ENCODE assay signal across 21 cellular contexts in genomic region chr22:44578516-44579230, GRCh38.
DNase-seq lines count a peak whose midpoint lies in the region; ATAC-seq and TF ChIP-seq lines count a peak whose summit lies in the region.
"Had no signal": no experiment of that assay in that cellular context is flagged by ENCODE, and none has a peak within 500 bp of the region (broad histone marks: within the 10 kb centered on the region; RNA-seq: fewer than 3 reads in every experiment).

No MANE protein-coding gene starts in this region.

- no peaks in the 10 kb centered on the region for H3K9me3 ChIP-seq in T-helper 17 cell (ENCODE audit: control insufficient read depth, low read length, poor library complexity, severe bottlenecking)
- no peaks in the 10 kb centered on the region for H3K9me3 ChIP-seq in left lung
- no peaks in the 10 kb centered on the region for H3K9me3 ChIP-seq in psoas muscle
- H3K9me3 ChIP-seq in right cardiac atrium (ENCODE audit: control insufficient read depth, low read length), result no peaks in the 10 kb centered on the region

- intact Hi-C loops in left lung (cut with DNase I), result no loop called here
- intact Hi-C loops in psoas muscle (cut with DNase I), result no loop called here
- intact Hi-C loops in right cardiac atrium (cut with DNase I), result no loop called here

- H3K4me1 ChIP-seq in left lung, result no peaks in the 10 kb centered on the region
- H3K4me1 ChIP-seq in psoas muscle, result no peaks in the 10 kb centered on the region
- no peaks in the 10 kb centered on the region for H3K4me1 ChIP-seq in right cardiac atrium (ENCODE audit: control insufficient read depth, insufficient read depth, low read length)

- H3K36me3 Mint-ChIP-seq in activated naive CD8-positive, alpha-beta T cell treated with anti-CD3 and anti-CD28 coated beads, Interleukin-2, amount 10 ng/mL, durations not matched to agents 7 days and 5 days, result no peaks in the 10 kb centered on the region
- no peaks in the 10 kb centered on the region for H3K36me3 Mint-ChIP-seq in activated naive CD8-positive, alpha-beta T cell treated with anti-CD3 and anti-CD28 coated beads, Interleukin-2, amount 50 U/mL, for 24 hours (ENCODE audit: low read depth)
- H3K36me3 Mint-ChIP-seq in T-helper 17 cell (ENCODE audit: low read depth) (no peaks in the 10 kb centered on the region), type B pancreatic cell (no peaks in the 10 kb centered on the region)

- H3K4me3 ChIP-seq in left lung (no peak overlapping the region), psoas muscle (no peak overlapping the region), right cardiac atrium (ENCODE audit: low read length) (no peak overlapping the region)

- H3K27ac Mint-ChIP-seq in activated naive CD8-positive, alpha-beta T cell treated with anti-CD3 and anti-CD28 coated beads, Interleukin-2, amount 10 ng/mL, durations not matched to agents 7 days and 5 days, result no peak overlapping the region
- no peak overlapping the region for H3K27ac Mint-ChIP-seq in activated naive CD8-positive, alpha-beta T cell treated with anti-CD3 and anti-CD28 coated beads, Interleukin-2, amount 50 U/mL, for 24 hours
- H3K27ac Mint-ChIP-seq in T-helper 17 cell (peak overlapping the region; percentile 34), type B pancreatic cell (no peak overlapping the region)

- H3K4me1 Mint-ChIP-seq in activated naive CD8-positive, alpha-beta T cell treated with anti-CD3 and anti-CD28 coated beads, Interleukin-2, amount 10 ng/mL, durations not matched to agents 7 days and 5 days, result peaks cover 6% of the 10 kb centered on the region
- no peaks in the 10 kb centered on the region for H3K4me1 Mint-ChIP-seq in activated naive CD8-positive, alpha-beta T cell treated with anti-CD3 and anti-CD28 coated beads, Interleukin-2, amount 50 U/mL, for 24 hours
- H3K4me1 Mint-ChIP-seq in T-helper 17 cell, result peaks cover 8% of the 10 kb centered on the region
- H3K4me1 Mint-ChIP-seq in type B pancreatic cell (ENCODE audit: unreplicated experiment), result peaks cover 34% of the 10 kb centered on the region

- H3K4me3 Mint-ChIP-seq in activated naive CD8-positive, alpha-beta T cell treated with anti-CD3 and anti-CD28 coated beads, Interleukin-2, amount 10 ng/mL, durations not matched to agents 7 days and 5 days, result no peak overlapping the region
- no peak overlapping the region for H3K4me3 Mint-ChIP-seq in activated naive CD8-positive, alpha-beta T cell treated with anti-CD3 and anti-CD28 coated beads, Interleukin-2, amount 50 U/mL, for 24 hours
- H3K4me3 Mint-ChIP-seq in T-helper 17 cell (no peak overlapping the region), type B pancreatic cell (no peak overlapping the region)

- 80 to 82% (median 81%) methylated on average over 10 of the region's 10 CpGs for WGBS in psoas muscle, 3 donors
- WGBS in right cardiac atrium, result 74% methylated on average over 10 of the region's 10 CpGs

- TF ChIP-seq CTCF in left lung (IDR thresholded peaks at IDR 0.05) (no peak), type B pancreatic cell (conservative IDR thresholded peaks at IDR 0.05) (no peak), psoas muscle (IDR thresholded peaks at IDR 0.05) (no peak)

- H3K27me3 Mint-ChIP-seq in activated naive CD8-positive, alpha-beta T cell treated with anti-CD3 and anti-CD28 coated beads, Interleukin-2, amount 10 ng/mL, durations not matched to agents 7 days and 5 days, result peaks cover 13% of the 10 kb centered on the region
- H3K27me3 Mint-ChIP-seq in activated naive CD8-positive, alpha-beta T cell treated with anti-CD3 and anti-CD28 coated beads, Interleukin-2, amount 50 U/mL, for 24 hours, result peaks cover 11% of the 10 kb centered on the region
- peaks cover 77% of the 10 kb centered on the region for H3K27me3 Mint-ChIP-seq in T-helper 17 cell
- peaks cover 55% of the 10 kb centered on the region for H3K27me3 Mint-ChIP-seq in type B pancreatic cell

- H3K9me3 Mint-ChIP-seq in activated naive CD8-positive, alpha-beta T cell treated with anti-CD3 and anti-CD28 coated beads, Interleukin-2, amount 10 ng/mL, durations not matched to agents 7 days and 5 days, result no peaks in the 10 kb centered on the region
- H3K9me3 Mint-ChIP-seq in activated naive CD8-positive, alpha-beta T cell treated with anti-CD3 and anti-CD28 coated beads, Interleukin-2, amount 50 U/mL, for 24 hours, result no peaks in the 10 kb centered on the region
- H3K9me3 Mint-ChIP-seq in type B pancreatic cell, result no peaks in the 10 kb centered on the region

- peaks cover 0 to 73% of the 10 kb centered on the region in 2 donors for H3K27me3 ChIP-seq in left lung
- peaks cover 0 to 29% (median 4%) of the 10 kb centered on the region in 3 donors for H3K27me3 ChIP-seq in psoas muscle (ENCODE audit: insufficient read depth in 3 of 3, low read length in 2 of 3)
- H3K27me3 ChIP-seq in right cardiac atrium (ENCODE audit: control insufficient read depth, insufficient read depth), result no peaks in the 10 kb centered on the region

- H3K27ac ChIP-seq in left lung (no peak overlapping the region), psoas muscle (no peak overlapping the region), right cardiac atrium (ENCODE audit: low read length) (no peak overlapping the region)
- H3K27ac ChIP-seq: HL-60 had no signal

- no peak for ATAC-seq in activated naive CD8-positive, alpha-beta T cell treated with anti-CD3 and anti-CD28 coated beads, Interleukin-2, amount 10 ng/mL, durations not matched to agents 7 days and 5 days (ENCODE audit: low read depth)
- ATAC-seq in activated naive CD8-positive, alpha-beta T cell treated with anti-CD3 and anti-CD28 coated beads, Interleukin-2, amount 50 U/mL, for 24 hours, result no peak
- ATAC-seq in T-helper 17 cell (no peak), left lung (no peak), HG02884 (IDR thresholded peaks at IDR 0.05; ENCODE audit: unreplicated experiment) (no peak), psoas muscle (no peak), right cardiac atrium (no peak)

- no peaks in the 10 kb centered on the region for H3K36me3 ChIP-seq in left lung
- no peaks in the 10 kb centered on the region for H3K36me3 ChIP-seq in psoas muscle (ENCODE audit: insufficient read depth in 1 of 2, low read depth in 1 of 2)

- POLR2A ChIA-PET in activated naive CD8-positive, alpha-beta T cell treated with anti-CD3 and anti-CD28 coated beads, Interleukin-2, amount 10 ng/mL, durations not matched to agents 7 days and 5 days (lab: Charles Lee), result no interaction called here

- peak; percentile 18 for DNase-seq in activated naive CD8-positive, alpha-beta T cell treated with anti-CD3 and anti-CD28 coated beads, Interleukin-2, amount 10 ng/mL, durations not matched to agents 7 days and 5 days
- no peak for DNase-seq in activated naive CD8-positive, alpha-beta T cell treated with anti-CD3 and anti-CD28 coated beads, Interleukin-2, amount 50 U/mL, for 24 hours
- DNase-seq in T-helper 17 cell (no peak), left lung (peak; percentile 10 to 13), type B pancreatic cell (ENCODE audit: extremely low spot score, unreplicated experiment) (peak; percentile 58), psoas muscle (no peak), right cardiac atrium (no peak)
- DNase-seq: ACHN, C1 segment of cervical spinal cord, DMS79 treated with DMSO at 0.1 percent for 48 hours, H7, IMR-90, NCI-H1417 treated with DMSO at 0.1 percent for 48 hours, NCI-H187 treated with DMSO at 0.1 percent for 48 hours, NCI-H2227 treated with DMSO at 0.1 percent for 48 hours, NCI-H510A treated with DMSO at 0.1 percent for 48 hours, NCI-H82, OCI-M1, SIG-M5 had no signal

Comparison
In these comparisons a context has a peak if more than half of its experiments do, and no peak if none do; other contexts are left out.
1. DNase-seq: peak in activated naive CD8-positive, alpha-beta T cell treated with anti-CD3 and anti-CD28 coated beads, Interleukin-2, amount 10 ng/mL, durations not matched to agents 7 days and 5 days (single experiment), left lung (2 of 2) and type B pancreatic cell (single experiment); none in activated naive CD8-positive, alpha-beta T cell treated with anti-CD3 and anti-CD28 coated beads, Interleukin-2, amount 50 U/mL, for 24 hours (single experiment), T-helper 17 cell (0 of 3), psoas muscle (0 of 2) and right cardiac atrium (0 of 3).